Comparison of ENCODE assay signal across 8 cellular contexts in genomic region chr7:134632937-134633540, GRCh38. TPM values are rescaled to one million over a fixed set of nuclear protein-coding genes. Genes with fewer than 3 reads are reported as not detected.
DNase-seq lines count a peak whose midpoint lies in the region; ATAC-seq and TF ChIP-seq lines count a peak whose summit lies in the region.

No MANE protein-coding gene starts in this region.

- WGBS in aorta, 2 donors = 34 to 35% methylated on average over 5 of the region's 5 CpGs

- H4K20me1 ChIP-seq in PC-9 (ENCODE audit: insufficient read depth) = no peaks in the 10 kb centered on the region

- H3K36me3 ChIP-seq in cardiac muscle cell = no peaks in the 10 kb centered on the region
- H3K36me3 ChIP-seq in PC-9 (ENCODE audit: low read depth) = no peaks in the 10 kb centered on the region
- no peaks in the 10 kb centered on the region for H3K36me3 ChIP-seq in aorta (ENCODE audit: control insufficient read depth in 1 of 2, insufficient read depth in 2 of 2, low read length in 1 of 2)

- no peak overlapping the region for H3K4me2 ChIP-seq in PC-9

- peaks cover 3% of the 10 kb centered on the region; the same call in 1 of the 2 replicates for H3F3A ChIP-seq in PC-9 (ENCODE audit: insufficient read depth, low read depth)

- POLR2A ChIA-PET in PC-9 (lab: Charles Lee; ENCODE audit: unreplicated experiment) = interaction anchor here (0.6 kb wide), 1 partner anchor 11 kb away, joined by 3 read pairs; no protein-coding TSS in a partner anchor

- peak; percentile 54 to 69 for DNase-seq in cardiac muscle cell (ENCODE audit: low read depth in 1 of 2, low spot score in 1 of 2)
- no peak for DNase-seq in cardiac septum (ENCODE audit: low spot score)
- peak in 1 of 2 experiments; percentile 32 for DNase-seq in PC-9
- peak; percentile 45 for DNase-seq in central memory CD4-positive, alpha-beta T cell
- DNase-seq in lung microvascular endothelial cell (ENCODE audit: low read depth in 2 of 2) = peak; percentile 78 to 85
- DNase-seq in aorta = no peak

- H3K79me2 ChIP-seq in PC-9 (ENCODE audit: low read depth) = no peaks in the 10 kb centered on the region

- peak; percentile 53 for ATAC-seq in HG02981 (IDR thresholded peaks at IDR 0.05; ENCODE audit: unreplicated experiment)
- no peak for ATAC-seq in aorta (ENCODE audit: low FRiP score)
- ATAC-seq in GM18502 (IDR thresholded peaks at IDR 0.05; ENCODE audit: poor library complexity, unreplicated experiment) = no peak

- no peaks in the 10 kb centered on the region for H3K9me3 ChIP-seq in cardiac muscle cell (ENCODE audit: low read depth)
- no peaks in the 10 kb centered on the region for H3K9me3 ChIP-seq in PC-9 (ENCODE audit: insufficient read depth, low read depth)
- H3K9me3 ChIP-seq in aorta (ENCODE audit: control insufficient read depth, low read length) = no peaks in the 10 kb centered on the region

- H3K27ac ChIP-seq in cardiac muscle cell = no peak overlapping the region
- no peak overlapping the region for H3K27ac ChIP-seq in PC-9
- no peak overlapping the region for H3K27ac ChIP-seq in aorta (ENCODE audit: low read depth in 1 of 2, low read length in 2 of 2)

- no peak overlapping the region for H2AFZ ChIP-seq in PC-9

- H3K9me2 ChIP-seq in PC-9 (ENCODE audit: insufficient read depth) = no peaks in the 10 kb centered on the region

- CTCF ChIA-PET in PC-9 (lab: Charles Lee) = interaction anchor here (0.6 to 1.7 kb wide), 7 partner anchors 12 to 311 kb away, joined by 3 to 5 read pairs (median 3); no protein-coding TSS in a partner anchor

- H3K4me1 ChIP-seq in cardiac muscle cell (ENCODE audit: low read depth) (no peaks in the 10 kb centered on the region), PC-9 (replicated peaks; ENCODE audit: insufficient read depth) (peaks cover 6% of the 10 kb centered on the region), aorta (ENCODE audit: control insufficient read depth in 1 of 2, insufficient read depth in 2 of 2, low read length in 2 of 2) (no peaks in the 10 kb centered on the region)

- intact Hi-C loops in cardiac septum (cut with DNase I) (loop anchor here (5.0 kb wide), 1 partner anchor 539 kb away; the partner anchor contains the start of gene CYREN), PC-9 (cut with micrococcal nuclease; ENCODE audit: unreplicated experiment) (loop anchor here (1.0 to 5.0 kb wide), 5 partner anchors 60 to 538 kb away; partner anchors contain the start of genes CALD1 and CYREN), aorta (cut with DNase I) (no loop called here)

- TF ChIP-seq CTCF in cardiac muscle cell (IDR thresholded peaks at IDR 0.05; ENCODE audit: low read depth, low read length) = peak; percentile 61
- peak; percentile 83 for TF ChIP-seq CTCF in PC-9 (conservative IDR thresholded peaks at IDR 0.05)

- H3K27me3 ChIP-seq in cardiac muscle cell = peaks cover 6% of the 10 kb centered on the region
- H3K27me3 ChIP-seq in PC-9 (ENCODE audit: insufficient read depth, low read depth) = no peaks in the 10 kb centered on the region
- H3K27me3 ChIP-seq in aorta (ENCODE audit: control insufficient read depth in 1 of 2, insufficient read depth in 2 of 2, low read length in 1 of 2) = no peaks in the 10 kb centered on the region

- BruUV-seq in PC-9 (replicated peaks; lab: Mats Ljungman, UMichigan) = no TSS peak

- H3K4me3 ChIP-seq in cardiac muscle cell (no peak overlapping the region), PC-9 (no peak overlapping the region), aorta (ENCODE audit: low read length in 2 of 2) (no peak overlapping the region)

RNA-seq across cellular contexts. Expression of gene BPGM, which starts 13.6 kb away (rescaled TPM):
- total RNA-seq in cardiac muscle cell (15.2 and 20.1 TPM in 2 replicates), cardiac septum (13.2 TPM), PC-9 (2021) (18.5 and 24.6 TPM in 2 replicates), lung microvascular endothelial cell (10.9 and 12.6 TPM in 2 replicates), aorta (10 to 100 TPM; 10.5 to 15.7 TPM)
- polyA plus RNA-seq in cardiac muscle cell (21.2 and 32.2 TPM in 2 replicates), aorta (10 to 100 TPM; 18.2 to 27.7 TPM)

Comparison
In these comparisons a context has a peak if more than half of its experiments do, and no peak if none do; other contexts are left out.
1. DNase-seq: peak in cardiac muscle cell (2 of 2), central memory CD4-positive, alpha-beta T cell (single experiment) and lung microvascular endothelial cell (2 of 2); none in cardiac septum (single experiment) and aorta (0 of 2).
2. intact Hi-C loops: an anchor here in cardiac septum (5.0 kb wide) and PC-9 (1.0 to 5.0 kb wide); none called in aorta.